ENCODE assay signal across 8 cellular contexts in the genomic region with DNA sequence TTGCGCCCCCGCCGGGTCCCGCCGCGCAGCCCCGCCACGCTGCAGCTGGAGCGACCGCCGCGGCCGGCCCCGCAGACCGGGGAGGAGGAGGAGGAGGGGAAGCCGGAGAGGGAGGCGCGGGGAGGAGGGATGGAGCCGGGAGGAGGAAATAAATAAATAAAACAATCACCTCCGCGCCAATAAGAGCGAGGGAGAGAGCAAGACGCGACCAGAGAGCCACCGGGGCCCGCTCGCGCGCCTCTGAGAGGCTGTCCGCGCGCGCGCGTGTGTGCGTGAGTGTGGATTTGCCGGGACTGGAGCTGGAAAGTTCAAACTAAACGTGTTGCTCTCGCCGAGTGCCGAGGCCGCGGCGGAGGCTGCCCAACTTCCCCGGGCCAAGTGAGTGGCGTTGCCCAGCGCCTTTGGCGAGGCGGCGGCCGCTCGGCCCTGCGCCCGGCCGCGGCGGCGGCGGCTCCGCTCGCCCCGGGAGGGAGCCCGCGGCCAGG.
DNase-seq lines count a peak whose midpoint lies in the region; ATAC-seq lines count a peak whose summit lies in the region.

No MANE protein-coding gene starts in this region.

- no peaks in the 10 kb centered on the region for H3K4me1 Mint-ChIP-seq in activated T-helper 17 cell treated with anti-CD3 and anti-CD28 coated beads, Interleukin-2, amount 50 U/mL, for 72 hours

- DNase-seq in GM03348 (ENCODE audit: low spot score), result peak; percentile 63
- DNase-seq in NCI-H526 treated with DMSO at 0.1 percent for 48 hours (lab: John Stamatoyannopoulos, UW), result peak; percentile 13
- DNase-seq in cerebellar cortex (ENCODE audit: low spot score), result peak; percentile 80
- DNase-seq in left kidney (ENCODE audit: low read depth, low spot score), result peak; percentile 92
- peak; percentile 58 for DNase-seq in superior temporal gyrus (ENCODE audit: extremely low spot score)

- no peaks in the 10 kb centered on the region for H3K36me3 Mint-ChIP-seq in activated T-helper 17 cell treated with anti-CD3 and anti-CD28 coated beads, Interleukin-2, amount 50 U/mL, for 72 hours (ENCODE audit: low read depth)

- H3K27me3 Mint-ChIP-seq in activated T-helper 17 cell treated with anti-CD3 and anti-CD28 coated beads, Interleukin-2, amount 50 U/mL, for 72 hours, result peaks cover 24% of the 10 kb centered on the region

- peak; percentile 10 for ATAC-seq in HG02571 (IDR thresholded peaks at IDR 0.05; ENCODE audit: unreplicated experiment)
- no peak for ATAC-seq in activated T-helper 17 cell treated with anti-CD3 and anti-CD28 coated beads, Interleukin-2, amount 50 U/mL, for 72 hours (replicated peaks)
- ATAC-seq in HG03520 (IDR thresholded peaks at IDR 0.05; ENCODE audit: unreplicated experiment), result no peak

- no peak overlapping the region for H3K27ac Mint-ChIP-seq in activated T-helper 17 cell treated with anti-CD3 and anti-CD28 coated beads, Interleukin-2, amount 50 U/mL, for 72 hours

- no peak overlapping the region for H3K4me3 Mint-ChIP-seq in activated T-helper 17 cell treated with anti-CD3 and anti-CD28 coated beads, Interleukin-2, amount 50 U/mL, for 72 hours

- no peaks in the 10 kb centered on the region for H3K9me3 Mint-ChIP-seq in activated T-helper 17 cell treated with anti-CD3 and anti-CD28 coated beads, Interleukin-2, amount 50 U/mL, for 72 hours

Comparison
In these comparisons a context has a peak if more than half of its experiments do, and no peak if none do; other contexts are left out.
1. DNase-seq: peak in every context shown above with its lines; median percentile 92 in left kidney; 80 in cerebellar cortex; 63 in GM03348; 58 in superior temporal gyrus; 13 in NCI-H526 treated with DMSO at 0.1 percent for 48 hours.